ENCODE assay signal across 1 cellular context in genomic region chr11:134332189-134332631, GRCh38.
TF ChIP-seq lines count a peak whose summit lies in the region.

No MANE protein-coding gene starts in this region.

TF ChIP-seq in GM12878, 131 proteins besides CTCF, POLR2A, EP300 and RAD21 (continued from another document):
- no peak for TF ChIP-seq CUX1 (IDR thresholded peaks at IDR 0.05; ENCODE audit: insufficient replicate concordance, low read depth, low read length)
- TF ChIP-seq, protein P1, sequence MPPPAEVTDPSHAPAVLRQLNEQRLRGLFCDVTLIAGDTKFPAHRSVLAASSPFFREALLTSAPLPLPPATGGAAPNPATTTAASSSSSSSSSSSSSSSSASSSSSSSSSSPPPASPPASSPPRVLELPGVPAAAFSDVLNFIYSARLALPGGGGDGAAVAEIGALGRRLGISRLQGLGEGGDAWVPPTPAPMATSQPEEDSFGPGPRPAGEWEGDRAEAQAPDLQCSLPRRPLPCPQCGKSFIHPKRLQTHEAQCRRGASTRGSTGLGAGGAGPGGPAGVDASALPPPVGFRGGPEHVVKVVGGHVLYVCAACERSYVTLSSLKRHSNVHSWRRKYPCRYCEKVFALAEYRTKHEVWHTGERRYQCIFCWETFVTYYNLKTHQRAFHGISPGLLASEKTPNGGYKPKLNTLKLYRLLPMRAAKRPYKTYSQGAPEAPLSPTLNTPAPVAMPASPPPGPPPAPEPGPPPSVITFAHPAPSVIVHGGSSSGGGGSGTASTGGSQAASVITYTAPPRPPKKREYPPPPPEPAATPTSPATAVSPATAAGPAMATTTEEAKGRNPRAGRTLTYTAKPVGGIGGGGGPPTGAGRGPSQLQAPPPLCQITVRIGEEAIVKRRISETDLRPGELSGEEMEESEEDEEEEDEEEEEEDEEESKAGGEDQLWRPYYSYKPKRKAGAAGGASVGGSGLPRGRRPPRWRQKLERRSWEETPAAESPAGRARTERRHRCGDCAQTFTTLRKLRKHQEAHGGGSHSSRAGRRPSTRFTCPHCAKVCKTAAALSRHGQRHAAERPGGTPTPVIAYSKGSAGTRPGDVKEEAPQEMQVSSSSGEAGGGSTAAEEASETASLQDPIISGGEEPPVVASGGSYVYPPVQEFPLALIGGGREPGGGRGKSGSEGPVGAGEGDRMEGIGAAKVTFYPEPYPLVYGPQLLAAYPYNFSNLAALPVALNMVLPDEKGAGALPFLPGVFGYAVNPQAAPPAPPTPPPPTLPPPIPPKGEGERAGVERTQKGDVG (CRISPR knock-in tag; IDR thresholded peaks at IDR 0.05) = no peak
- TF ChIP-seq ZNF622 (IDR thresholded peaks at IDR 0.05) = no peak
- no peak for TF ChIP-seq NFXL1 (IDR thresholded peaks at IDR 0.05; ENCODE audit: borderline replicate concordance)
- no peak for TF ChIP-seq HDAC2 (IDR thresholded peaks at IDR 0.05)
- no peak for TF ChIP-seq RCOR1 (conservative IDR thresholded peaks at IDR 0.05; ENCODE audit: low read depth, low read length)
- no peak for TF ChIP-seq YY1 (IDR thresholded peaks at IDR 0.05; ENCODE audit: low read depth, low read length)
- TF ChIP-seq PAX8 (IDR thresholded peaks at IDR 0.05) = no peak
- TF ChIP-seq, protein P2, sequence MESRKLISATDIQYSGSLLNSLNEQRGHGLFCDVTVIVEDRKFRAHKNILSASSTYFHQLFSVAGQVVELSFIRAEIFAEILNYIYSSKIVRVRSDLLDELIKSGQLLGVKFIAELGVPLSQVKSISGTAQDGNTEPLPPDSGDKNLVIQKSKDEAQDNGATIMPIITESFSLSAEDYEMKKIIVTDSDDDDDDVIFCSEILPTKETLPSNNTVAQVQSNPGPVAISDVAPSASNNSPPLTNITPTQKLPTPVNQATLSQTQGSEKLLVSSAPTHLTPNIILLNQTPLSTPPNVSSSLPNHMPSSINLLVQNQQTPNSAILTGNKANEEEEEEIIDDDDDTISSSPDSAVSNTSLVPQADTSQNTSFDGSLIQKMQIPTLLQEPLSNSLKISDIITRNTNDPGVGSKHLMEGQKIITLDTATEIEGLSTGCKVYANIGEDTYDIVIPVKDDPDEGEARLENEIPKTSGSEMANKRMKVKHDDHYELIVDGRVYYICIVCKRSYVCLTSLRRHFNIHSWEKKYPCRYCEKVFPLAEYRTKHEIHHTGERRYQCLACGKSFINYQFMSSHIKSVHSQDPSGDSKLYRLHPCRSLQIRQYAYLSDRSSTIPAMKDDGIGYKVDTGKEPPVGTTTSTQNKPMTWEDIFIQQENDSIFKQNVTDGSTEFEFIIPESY (IDR thresholded peaks at IDR 0.05) = no peak
- TF ChIP-seq, protein P3, sequence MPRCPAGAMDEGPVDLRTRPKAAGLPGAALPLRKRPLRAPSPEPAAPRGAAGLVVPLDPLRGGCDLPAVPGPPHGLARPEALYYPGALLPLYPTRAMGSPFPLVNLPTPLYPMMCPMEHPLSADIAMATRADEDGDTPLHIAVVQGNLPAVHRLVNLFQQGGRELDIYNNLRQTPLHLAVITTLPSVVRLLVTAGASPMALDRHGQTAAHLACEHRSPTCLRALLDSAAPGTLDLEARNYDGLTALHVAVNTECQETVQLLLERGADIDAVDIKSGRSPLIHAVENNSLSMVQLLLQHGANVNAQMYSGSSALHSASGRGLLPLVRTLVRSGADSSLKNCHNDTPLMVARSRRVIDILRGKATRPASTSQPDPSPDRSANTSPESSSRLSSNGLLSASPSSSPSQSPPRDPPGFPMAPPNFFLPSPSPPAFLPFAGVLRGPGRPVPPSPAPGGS (IDR thresholded peaks at IDR 0.05; ENCODE audit: borderline replicate concordance, insufficient read depth, low read depth, low read length, poor library complexity, severe bottlenecking) = no peak
- no peak for TF ChIP-seq MLLT1 (IDR thresholded peaks at IDR 0.05)
- no peak for TF ChIP-seq PRDM15 (CRISPR knock-in tag; IDR thresholded peaks at IDR 0.05)
- no peak for TF ChIP-seq MYC (IDR thresholded peaks at IDR 0.05; ENCODE audit: insufficient read depth, insufficient read length, insufficient replicate concordance, low read length, severe bottlenecking)
- TF ChIP-seq BCL11A (IDR thresholded peaks at IDR 0.05; ENCODE audit: low read depth, low read length) = no peak
- no peak for TF ChIP-seq SRF (IDR thresholded peaks at IDR 0.05; ENCODE audit: low read depth in 2 of 2, low read length in 2 of 2)
- no peak for TF ChIP-seq MTA2 (IDR thresholded peaks at IDR 0.05; ENCODE audit: low read depth)
- TF ChIP-seq JUNB (IDR thresholded peaks at IDR 0.05) = no peak
